In the genomic region with DNA sequence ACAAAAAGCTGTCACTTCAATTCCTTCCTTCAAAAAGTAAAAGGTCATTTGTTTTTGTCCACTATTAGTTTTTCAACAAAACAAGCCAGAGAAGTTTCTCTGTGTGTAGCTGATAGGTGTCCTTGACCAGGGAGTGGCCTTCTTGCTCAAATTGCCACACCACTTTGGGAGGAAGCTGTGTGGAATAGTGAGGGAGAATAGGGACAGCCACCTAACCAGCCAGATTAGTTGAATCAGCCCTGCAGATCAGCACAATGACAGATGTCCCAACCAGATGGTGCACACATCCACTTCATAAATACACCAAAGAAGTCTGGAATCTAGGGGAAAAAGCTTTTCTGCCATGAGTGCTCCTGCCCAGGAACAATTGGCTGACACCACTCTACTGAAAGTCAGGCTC, we compare ENCODE assay signal across 17 cellular contexts.
"Had no signal": no experiment of that assay in that cellular context is flagged by ENCODE, and none has a peak within 500 bp of the region (broad histone marks: within the 10 kb centered on the region; RNA-seq: fewer than 3 reads in every experiment).

No MANE protein-coding gene starts in this region.

- H3K27me3 ChIP-seq: esophagus muscularis mucosa, tibial nerve, vagina had no signal

- H3K4me1 ChIP-seq: esophagus muscularis mucosa, prostate gland, tibial nerve, vagina had no signal

- H3K4me3 ChIP-seq: coronary artery, esophagus muscularis mucosa, prostate gland, tibial nerve, vagina had no signal

- H3K27ac ChIP-seq: coronary artery, esophagus muscularis mucosa, prostate gland, tibial nerve, vagina had no signal

- H3K36me3 ChIP-seq: esophagus muscularis mucosa, prostate gland, tibial nerve, vagina had no signal

- DNase-seq: activated CD4-positive, alpha-beta memory T cell treated with anti-CD3 and anti-CD28 coated beads for 36 hours; activated gamma-delta T cell; activated T-cell treated with anti-CD3 and anti-CD28 coated beads, Interleukin-2, amount 50 U/mL, for 48 hours; effector CD4-positive, alpha-beta T cell; nucleus accumbens; right cardiac atrium; small intestine; stimulated activated CD4-positive, alpha-beta T cell treated with anti-CD3 and anti-CD28 coated beads, Interleukin-4, amount 100 ng/mL, for 24 hours; stimulated activated naive CD4-positive, alpha-beta T cell; substantia nigra; T-helper 9 cell had no signal

- ATAC-seq: activated naive CD4-positive, alpha-beta T cell treated with anti-CD3 and anti-CD28 coated beads, Interleukin-2, amount 50 U/mL, for 72 hours; right cardiac atrium had no signal

- H3K9me3 ChIP-seq: esophagus muscularis mucosa, prostate gland, vagina had no signal

- FAIRE-seq: small intestine had no signal
